Comparison of ENCODE assay signal across 20 cellular contexts in the genomic region with DNA sequence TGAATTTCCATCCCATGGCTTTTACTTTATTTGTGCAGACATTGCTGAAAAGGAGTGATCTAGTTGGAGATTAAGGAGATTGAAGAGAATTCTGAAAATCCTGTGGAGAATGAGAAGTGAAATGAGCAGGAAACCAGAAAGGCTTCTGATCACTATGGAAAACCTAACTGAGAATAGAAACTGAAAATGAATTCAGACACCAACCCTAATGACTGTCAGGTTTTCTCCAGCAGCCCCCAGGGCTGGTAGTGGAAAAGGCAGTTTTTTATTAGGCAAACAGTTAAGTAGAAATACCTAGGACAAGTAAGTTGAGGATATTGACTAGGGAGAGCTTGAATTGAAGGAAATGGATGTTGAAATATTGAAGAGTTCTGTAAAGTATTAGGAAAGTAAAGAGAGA. TPM values are rescaled to one million over a fixed set of nuclear protein-coding genes. Genes with fewer than 3 reads are reported as not detected.
DNase-seq lines count a peak whose midpoint lies in the region; ATAC-seq and TF ChIP-seq lines count a peak whose summit lies in the region.
"Had no signal": no experiment of that assay in that cellular context is flagged by ENCODE, and none has a peak within 500 bp of the region (broad histone marks: within the 10 kb centered on the region; RNA-seq: fewer than 3 reads in every experiment).

No MANE protein-coding gene starts in this region.

- intact Hi-C loops in activated CD4-positive, alpha-beta T cell treated with anti-CD3 and anti-CD28 coated beads, Interleukin-2, amount 10 ng/mL, durations not matched to agents 24 days and 14 days (cut with micrococcal nuclease): no loop called here

- no peak for DNase-seq in activated CD4-positive, alpha-beta T cell treated with anti-CD3 and anti-CD28 coated beads, Interleukin-2, amount 10 ng/mL, durations not matched to agents 24 days and 14 days
- no peak for DNase-seq in activated CD4-positive, alpha-beta T cell treated with anti-CD3 and anti-CD28 coated beads for 4 hours
- DNase-seq in neuronal stem cell (ENCODE audit: low spot score) (no peak), SK-N-SH (no peak), retina (no peak)
- DNase-seq: C1 segment of cervical spinal cord, DMS 273 treated with DMSO at 0.1 percent for 48 hours, dorsolateral prefrontal cortex, glutamatergic neuron, mesendoderm, NCI-H1417, NCI-H2171 treated with DMSO at 0.1 percent for 48 hours, nephron progenitor cell, uterus had no signal

- no peak for TF ChIP-seq CTCF in SK-N-SH (IDR thresholded peaks at IDR 0.05)

- no peak overlapping the region for H3K27ac Mint-ChIP-seq in activated CD4-positive, alpha-beta T cell treated with anti-CD3 and anti-CD28 coated beads, Interleukin-2, amount 10 ng/mL, durations not matched to agents 24 days and 14 days
- H3K27ac Mint-ChIP-seq: activated naive CD4-positive, alpha-beta T cell treated with anti-CD3 and anti-CD28 coated beads, Interleukin-2, amount 50 U/mL, for 24 hours; nephron progenitor cell had no signal

- no peaks in the 10 kb centered on the region for H3K9me3 Mint-ChIP-seq in activated CD4-positive, alpha-beta T cell treated with anti-CD3 and anti-CD28 coated beads, Interleukin-2, amount 10 ng/mL, durations not matched to agents 24 days and 14 days
- H3K9me3 Mint-ChIP-seq: activated naive CD4-positive, alpha-beta T cell treated with anti-CD3 and anti-CD28 coated beads, Interleukin-2, amount 50 U/mL, for 24 hours; nephron progenitor cell had no signal

- H3F3A ChIP-seq in SK-N-SH (replicated peaks; ENCODE audit: insufficient read depth): no peaks in the 10 kb centered on the region

- POLR2A ChIA-PET in SK-N-SH (lab: Yijun Ruan, JAX): no interaction called here

- no peak overlapping the region for H3K23ac ChIP-seq in neuronal stem cell (ENCODE audit: low read depth, low read length, poor library complexity)

- H3K27me3 ChIP-seq in neuronal stem cell (ENCODE audit: control insufficient read depth in 3 of 3, insufficient read depth in 3 of 3, low read depth in 1 of 3, low read length in 3 of 3) (no peaks in the 10 kb centered on the region), SK-N-SH (ENCODE audit: insufficient read depth) (no peaks in the 10 kb centered on the region)
- H3K27me3 ChIP-seq: dorsolateral prefrontal cortex, uterus had no signal

- no peak overlapping the region for H4K91ac ChIP-seq in neuronal stem cell (ENCODE audit: low read depth, low read length, poor library complexity)

- H2BK120ac ChIP-seq in neuronal stem cell (ENCODE audit: low read depth, low read length): no peak overlapping the region

- TF ChIP-seq EP300 in SK-N-SH (IDR thresholded peaks at IDR 0.05; ENCODE audit: borderline replicate concordance in 1 of 2, low read depth in 1 of 2, low read length in 1 of 2): no peak

- no peak overlapping the region for H2BK15ac ChIP-seq in neuronal stem cell (ENCODE audit: low read length)

- CTCF ChIA-PET in SK-N-SH (lab: Yijun Ruan, JAX): interaction anchor here (0.8 to 5.1 kb wide), 3 partner anchors 13 to 25 kb away, joined by 3 to 23 read pairs (median 3); no protein-coding TSS in a partner anchor

- H3K36me3 ChIP-seq in neuronal stem cell (replicated peaks in 1 of 2; ENCODE audit: control insufficient read depth in 2 of 2, insufficient read depth in 2 of 2, low read length in 2 of 2) (no peaks in the 10 kb centered on the region), SK-N-SH (replicated peaks in 1 of 2; ENCODE audit: control insufficient read depth in 1 of 2, insufficient read depth in 2 of 2, low read length in 1 of 2) (no peaks in the 10 kb centered on the region)
- H3K36me3 ChIP-seq: uterus had no signal

- H3K9me3 ChIP-seq in neuronal stem cell (replicated peaks in 1 of 2; ENCODE audit: control insufficient read depth in 2 of 2, insufficient read depth in 1 of 2, low read depth in 1 of 2, low read length in 2 of 2): no peaks in the 10 kb centered on the region
- H3K9me3 ChIP-seq in SK-N-SH: no peaks in the 10 kb centered on the region
- H3K9me3 ChIP-seq: uterus had no signal

- H3K4me2 ChIP-seq in neuronal stem cell (ENCODE audit: insufficient read depth, low read length, poor library complexity, severe bottlenecking) (no peak overlapping the region), SK-N-SH (no peak overlapping the region)

- no peak overlapping the region for H3K9ac ChIP-seq in neuronal stem cell (ENCODE audit: low read depth, low read length, poor library complexity)
- no peak overlapping the region for H3K9ac ChIP-seq in SK-N-SH

- TF ChIP-seq RAD21 in SK-N-SH (IDR thresholded peaks at IDR 0.05; ENCODE audit: low read length): no peak

- H3K4me1 Mint-ChIP-seq in activated CD4-positive, alpha-beta T cell treated with anti-CD3 and anti-CD28 coated beads, Interleukin-2, amount 10 ng/mL, durations not matched to agents 24 days and 14 days: peaks cover 10% of the 10 kb centered on the region
- H3K4me1 Mint-ChIP-seq: nephron progenitor cell had no signal

- no peak overlapping the region for H3K18ac ChIP-seq in neuronal stem cell (ENCODE audit: low read length)

- no peak overlapping the region for H2BK12ac ChIP-seq in neuronal stem cell (ENCODE audit: low read length)

- H3K27ac ChIP-seq in neuronal stem cell (replicated peaks; ENCODE audit: low read length) (no peak overlapping the region), SK-N-SH (ENCODE audit: low read depth in 2 of 2, low read length in 1 of 2) (no peak overlapping the region)
- H3K27ac ChIP-seq: dorsolateral prefrontal cortex, RWPE1, uterus had no signal

- H3K27me3 Mint-ChIP-seq in activated CD4-positive, alpha-beta T cell treated with anti-CD3 and anti-CD28 coated beads, Interleukin-2, amount 10 ng/mL, durations not matched to agents 24 days and 14 days: no peaks in the 10 kb centered on the region

- H4K8ac ChIP-seq in neuronal stem cell (ENCODE audit: low read depth, low read length): no peak overlapping the region

- H3K79me1 ChIP-seq in neuronal stem cell (ENCODE audit: low read depth, low read length): no peaks in the 10 kb centered on the region

- H3K79me2 ChIP-seq in SK-N-SH (ENCODE audit: insufficient read depth): no peaks in the 10 kb centered on the region

- H2AFZ ChIP-seq in neuronal stem cell (ENCODE audit: low read length): peak overlapping the region; percentile 24
- H2AFZ ChIP-seq in SK-N-SH (ENCODE audit: low read depth): no peak overlapping the region

- H3K4me1 ChIP-seq in neuronal stem cell (ENCODE audit: control insufficient read depth in 2 of 2, insufficient read depth in 1 of 2, low read depth in 1 of 2, low read length in 2 of 2): no peaks in the 10 kb centered on the region
- H3K4me1 ChIP-seq in SK-N-SH (ENCODE audit: control insufficient read depth in 1 of 2, insufficient read depth in 2 of 2, low read depth in 1 of 2, low read length in 1 of 2): no peaks in the 10 kb centered on the region; a peak in 1 of 4 replicates
- H3K4me1 ChIP-seq: uterus had no signal

- H2BK5ac ChIP-seq in neuronal stem cell (ENCODE audit: low read length): no peak overlapping the region

- no peaks in the 10 kb centered on the region for H3K9me2 ChIP-seq in SK-N-SH

- no peaks in the 10 kb centered on the region for H3K36me3 Mint-ChIP-seq in activated CD4-positive, alpha-beta T cell treated with anti-CD3 and anti-CD28 coated beads, Interleukin-2, amount 10 ng/mL, durations not matched to agents 24 days and 14 days (ENCODE audit: low read depth)
- H3K36me3 Mint-ChIP-seq: activated naive CD4-positive, alpha-beta T cell treated with anti-CD3 and anti-CD28 coated beads, Interleukin-2, amount 50 U/mL, for 24 hours had no signal

- ATAC-seq in GM21717 (IDR thresholded peaks at IDR 0.05; ENCODE audit: unreplicated experiment) (peak; percentile 70), HG03432 (IDR thresholded peaks at IDR 0.05; ENCODE audit: unreplicated experiment) (peak; percentile 78), HG03457 (IDR thresholded peaks at IDR 0.05; ENCODE audit: unreplicated experiment) (no peak)
- ATAC-seq: esophagus mucosa had no signal

- H4K20me1 ChIP-seq in SK-N-SH (ENCODE audit: insufficient read depth): no peaks in the 10 kb centered on the region

- no peak overlapping the region for H3K4ac ChIP-seq in neuronal stem cell (ENCODE audit: low read length)

- H3K4me3 Mint-ChIP-seq in activated CD4-positive, alpha-beta T cell treated with anti-CD3 and anti-CD28 coated beads, Interleukin-2, amount 10 ng/mL, durations not matched to agents 24 days and 14 days: peak overlapping the region; percentile 42
- H3K4me3 Mint-ChIP-seq: activated naive CD4-positive, alpha-beta T cell treated with anti-CD3 and anti-CD28 coated beads, Interleukin-2, amount 50 U/mL, for 24 hours; nephron progenitor cell had no signal

- no peak overlapping the region for H3K4me3 ChIP-seq in neuronal stem cell (ENCODE audit: low read length in 2 of 2)
- H3K4me3 ChIP-seq in SK-N-SH (ENCODE audit: low read depth in 2 of 2, low read length in 1 of 2): no peak overlapping the region
- H3K4me3 ChIP-seq: dorsolateral prefrontal cortex, uterus had no signal

- H2AK5ac ChIP-seq in neuronal stem cell (ENCODE audit: low read depth, low read length): no peak overlapping the region

- H3K14ac ChIP-seq in neuronal stem cell (ENCODE audit: low read length): no peak overlapping the region

TF ChIP-seq in SK-N-SH, 30 proteins besides CTCF, POLR2A, EP300 and RAD21:
- TF ChIP-seq, protein P1, sequence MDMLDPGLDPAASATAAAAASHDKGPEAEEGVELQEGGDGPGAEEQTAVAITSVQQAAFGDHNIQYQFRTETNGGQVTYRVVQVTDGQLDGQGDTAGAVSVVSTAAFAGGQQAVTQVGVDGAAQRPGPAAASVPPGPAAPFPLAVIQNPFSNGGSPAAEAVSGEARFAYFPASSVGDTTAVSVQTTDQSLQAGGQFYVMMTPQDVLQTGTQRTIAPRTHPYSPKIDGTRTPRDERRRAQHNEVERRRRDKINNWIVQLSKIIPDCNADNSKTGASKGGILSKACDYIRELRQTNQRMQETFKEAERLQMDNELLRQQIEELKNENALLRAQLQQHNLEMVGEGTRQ (IDR thresholded peaks at IDR 0.05; ENCODE audit: borderline replicate concordance, low read depth, low read length): no peak
- TF ChIP-seq, protein P2, sequence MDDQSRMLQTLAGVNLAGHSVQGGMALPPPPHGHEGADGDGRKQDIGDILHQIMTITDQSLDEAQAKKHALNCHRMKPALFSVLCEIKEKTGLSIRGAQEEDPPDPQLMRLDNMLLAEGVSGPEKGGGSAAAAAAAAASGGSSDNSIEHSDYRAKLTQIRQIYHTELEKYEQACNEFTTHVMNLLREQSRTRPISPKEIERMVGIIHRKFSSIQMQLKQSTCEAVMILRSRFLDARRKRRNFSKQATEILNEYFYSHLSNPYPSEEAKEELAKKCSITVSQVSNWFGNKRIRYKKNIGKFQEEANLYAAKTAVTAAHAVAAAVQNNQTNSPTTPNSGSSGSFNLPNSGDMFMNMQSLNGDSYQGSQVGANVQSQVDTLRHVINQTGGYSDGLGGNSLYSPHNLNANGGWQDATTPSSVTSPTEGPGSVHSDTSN (IDR thresholded peaks at IDR 0.05): no peak

RNA-seq across cellular contexts. Expression of a gene that starts 14.7 kb away (rescaled TPM):
- 12.4 and 13.1 TPM in 2 replicates for total RNA-seq in activated CD4-positive, alpha-beta T cell treated with anti-CD3 and anti-CD28 coated beads, Interleukin-2, amount 10 ng/mL, durations not matched to agents 24 days and 14 days
- 24.6 TPM for polyA plus RNA-seq in neuronal stem cell (2013, experiment 1 of 2)
- 27.1 TPM for polyA plus RNA-seq in neuronal stem cell (2013, experiment 2 of 2)
- polyA plus RNA-seq in SK-N-SH (2012; rRNA removed): 24.6 and 26.0 TPM in 2 replicates
- polyA plus RNA-seq in SK-N-SH (2012; cell fraction: cytosol; rRNA removed): 17.4 and 18.4 TPM in 2 replicates
- polyA plus RNA-seq in SK-N-SH (2012; cell fraction: nucleus; rRNA removed): 28.4 and 68.8 TPM in 2 replicates
